ENCODE assay signal across 8 cellular contexts in genomic region chr13:114115191-114115671, GRCh38. TPM values are rescaled to one million over a fixed set of nuclear protein-coding genes. Genes with fewer than 3 reads are reported as not detected.
A peak's percentile ranks its signal among the peaks of the same experiment; 100 is the strongest.
DNase-seq lines count a peak whose midpoint lies in the region; ATAC-seq and TF ChIP-seq lines count a peak whose summit lies in the region.

No MANE protein-coding gene starts in this region.

- H3K36me3 Mint-ChIP-seq in activated T-cell treated with anti-CD3 and anti-CD28 coated beads, Interleukin-2, amount 50 U/mL, for 24 hours (ENCODE audit: low read depth) = peaks cover 30% of the 10 kb centered on the region
- no peaks in the 10 kb centered on the region for H3K36me3 Mint-ChIP-seq in progenitor cell of endocrine pancreas (ENCODE audit: insufficient read depth)

- TF ChIP-seq CTCF in progenitor cell of endocrine pancreas (IDR thresholded peaks at IDR 0.05; ENCODE audit: unreplicated experiment) = no peak

- H3K27me3 Mint-ChIP-seq in activated T-cell treated with anti-CD3 and anti-CD28 coated beads, Interleukin-2, amount 50 U/mL, for 24 hours = no peaks in the 10 kb centered on the region
- H3K27me3 Mint-ChIP-seq in progenitor cell of endocrine pancreas = peaks cover 4% of the 10 kb centered on the region

- no peaks in the 10 kb centered on the region for H3K9me3 Mint-ChIP-seq in activated T-cell treated with anti-CD3 and anti-CD28 coated beads, Interleukin-2, amount 50 U/mL, for 24 hours
- H3K9me3 Mint-ChIP-seq in progenitor cell of endocrine pancreas (ENCODE audit: low read depth) = no peaks in the 10 kb centered on the region

- H3K27ac Mint-ChIP-seq in activated T-cell treated with anti-CD3 and anti-CD28 coated beads, Interleukin-2, amount 50 U/mL, for 24 hours = peak overlapping the region; percentile 91
- H3K27ac Mint-ChIP-seq in progenitor cell of endocrine pancreas = no peak overlapping the region

- H3K4me1 Mint-ChIP-seq in activated T-cell treated with anti-CD3 and anti-CD28 coated beads, Interleukin-2, amount 50 U/mL, for 24 hours (ENCODE audit: low read depth) = peaks cover 70% of the 10 kb centered on the region
- peaks cover 26% of the 10 kb centered on the region for H3K4me1 Mint-ChIP-seq in progenitor cell of endocrine pancreas (ENCODE audit: low read depth)

- ATAC-seq in HG03457 (IDR thresholded peaks at IDR 0.05; ENCODE audit: unreplicated experiment) = peak; percentile 75
- ATAC-seq in left ventricle myocardium superior = peak; percentile 42

- DNase-seq in Caki2 (ENCODE audit: low read depth) (peak; percentile 85), left ventricle myocardium superior (peak; percentile 63), inferior parietal cortex (ENCODE audit: extremely low spot score) (no peak), NCI-H510A (lab: John Stamatoyannopoulos, UW) (no peak), progenitor cell of endocrine pancreas (ENCODE audit: low spot score, unreplicated experiment) (no peak)
- peak; percentile 53 for DNase-seq in activated T-cell treated with anti-CD3 and anti-CD28 coated beads, Interleukin-2, amount 50 U/mL, for 24 hours
- peak; percentile 59 for DNase-seq in stimulated activated CD8-positive, alpha-beta memory T cell treated with anti-CD3 and anti-CD28 coated beads, Interleukin-4, amount 100 ng/mL, for 48 hours

- intact Hi-C loops in left ventricle myocardium superior (cut with micrococcal nuclease) = no loop called here

- in situ Hi-C loops in Caki2 (cut with HindIII; ENCODE audit: low pct_unique_long_range_greater_than_20kb, low sequenced_read_pairs) = no loop called here

- peak overlapping the region; percentile 21 for H3K4me3 Mint-ChIP-seq in activated T-cell treated with anti-CD3 and anti-CD28 coated beads, Interleukin-2, amount 50 U/mL, for 24 hours
- H3K4me3 Mint-ChIP-seq in progenitor cell of endocrine pancreas (ENCODE audit: low read depth) = no peak overlapping the region

RNA-seq across cellular contexts. Expression of gene RASA3, which starts 17.2 kb away (rescaled TPM):
- 11.4 and 11.5 TPM in 2 replicates for total RNA-seq in Caki2 (2014; rRNA removed; shearing (Covaris generic); ENCODE audit: low replicate concordance)
- total RNA-seq in left ventricle myocardium superior (12.3 TPM), progenitor cell of endocrine pancreas (6.3 and 7.6 TPM in 2 replicates)

Comparison
In these comparisons a context has a peak if more than half of its experiments do, and no peak if none do; other contexts are left out.
1. DNase-seq: peak in Caki2 (single experiment), activated T-cell treated with anti-CD3 and anti-CD28 coated beads, Interleukin-2, amount 50 U/mL, for 24 hours (single experiment), left ventricle myocardium superior (single experiment) and stimulated activated CD8-positive, alpha-beta memory T cell treated with anti-CD3 and anti-CD28 coated beads, Interleukin-4, amount 100 ng/mL, for 48 hours (single experiment); none in inferior parietal cortex (single experiment), NCI-H510A (single experiment) and progenitor cell of endocrine pancreas (single experiment).